ENCODE assay signal across 1 cellular context in the genomic region with DNA sequence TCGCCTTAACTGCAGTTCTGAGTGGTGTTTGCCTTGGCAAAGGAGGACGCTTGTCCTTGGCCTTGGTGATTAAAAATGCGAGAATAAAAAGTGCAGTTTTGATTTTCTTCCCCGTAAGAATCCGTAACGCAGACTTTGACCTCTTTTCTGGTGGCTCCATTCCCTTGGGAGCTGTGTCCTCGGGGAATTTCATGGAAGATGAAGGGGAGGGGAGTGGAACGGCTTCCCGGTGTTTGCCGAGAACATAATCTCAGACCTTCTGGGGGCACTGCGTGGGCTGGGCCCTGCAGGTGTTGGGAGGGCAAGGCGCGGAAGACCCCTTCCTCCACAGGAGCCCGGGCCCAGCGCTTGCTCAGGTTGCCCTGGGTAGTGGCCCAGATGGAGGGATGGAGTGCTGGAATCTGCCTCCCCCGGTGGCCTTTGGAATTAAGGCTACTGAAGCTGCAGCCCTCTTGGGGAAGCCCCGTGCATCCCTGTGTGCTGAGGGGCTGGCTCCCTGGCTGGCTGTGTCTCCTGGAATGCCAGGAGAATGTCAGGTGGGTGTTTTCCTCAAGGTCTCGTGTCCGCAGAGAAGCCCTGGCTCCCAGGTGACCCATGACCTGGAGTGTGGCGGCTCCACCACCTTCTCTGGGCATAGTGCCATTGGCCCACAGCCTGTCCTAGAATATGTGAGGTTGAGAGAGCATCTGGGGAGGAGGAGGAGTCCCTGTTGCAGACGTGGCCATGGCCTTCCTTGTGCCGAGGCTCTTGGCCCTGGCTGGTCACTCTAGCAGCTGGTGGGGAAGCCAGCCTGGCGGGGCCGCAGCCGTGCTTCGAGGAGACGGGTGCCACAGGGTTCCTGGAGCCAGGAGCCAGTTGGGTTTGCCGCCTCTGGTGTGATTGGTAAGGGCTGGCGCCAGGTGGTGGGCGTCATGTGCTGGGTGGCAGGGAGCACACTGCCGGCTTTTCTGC.
TF ChIP-seq lines count a peak whose summit lies in the region.

No MANE protein-coding gene starts in this region.

TF ChIP-seq in HepG2, 621 proteins besides CTCF, POLR2A, EP300 and RAD21 (continued from another document and continues in another):
- TF ChIP-seq, protein P1, sequence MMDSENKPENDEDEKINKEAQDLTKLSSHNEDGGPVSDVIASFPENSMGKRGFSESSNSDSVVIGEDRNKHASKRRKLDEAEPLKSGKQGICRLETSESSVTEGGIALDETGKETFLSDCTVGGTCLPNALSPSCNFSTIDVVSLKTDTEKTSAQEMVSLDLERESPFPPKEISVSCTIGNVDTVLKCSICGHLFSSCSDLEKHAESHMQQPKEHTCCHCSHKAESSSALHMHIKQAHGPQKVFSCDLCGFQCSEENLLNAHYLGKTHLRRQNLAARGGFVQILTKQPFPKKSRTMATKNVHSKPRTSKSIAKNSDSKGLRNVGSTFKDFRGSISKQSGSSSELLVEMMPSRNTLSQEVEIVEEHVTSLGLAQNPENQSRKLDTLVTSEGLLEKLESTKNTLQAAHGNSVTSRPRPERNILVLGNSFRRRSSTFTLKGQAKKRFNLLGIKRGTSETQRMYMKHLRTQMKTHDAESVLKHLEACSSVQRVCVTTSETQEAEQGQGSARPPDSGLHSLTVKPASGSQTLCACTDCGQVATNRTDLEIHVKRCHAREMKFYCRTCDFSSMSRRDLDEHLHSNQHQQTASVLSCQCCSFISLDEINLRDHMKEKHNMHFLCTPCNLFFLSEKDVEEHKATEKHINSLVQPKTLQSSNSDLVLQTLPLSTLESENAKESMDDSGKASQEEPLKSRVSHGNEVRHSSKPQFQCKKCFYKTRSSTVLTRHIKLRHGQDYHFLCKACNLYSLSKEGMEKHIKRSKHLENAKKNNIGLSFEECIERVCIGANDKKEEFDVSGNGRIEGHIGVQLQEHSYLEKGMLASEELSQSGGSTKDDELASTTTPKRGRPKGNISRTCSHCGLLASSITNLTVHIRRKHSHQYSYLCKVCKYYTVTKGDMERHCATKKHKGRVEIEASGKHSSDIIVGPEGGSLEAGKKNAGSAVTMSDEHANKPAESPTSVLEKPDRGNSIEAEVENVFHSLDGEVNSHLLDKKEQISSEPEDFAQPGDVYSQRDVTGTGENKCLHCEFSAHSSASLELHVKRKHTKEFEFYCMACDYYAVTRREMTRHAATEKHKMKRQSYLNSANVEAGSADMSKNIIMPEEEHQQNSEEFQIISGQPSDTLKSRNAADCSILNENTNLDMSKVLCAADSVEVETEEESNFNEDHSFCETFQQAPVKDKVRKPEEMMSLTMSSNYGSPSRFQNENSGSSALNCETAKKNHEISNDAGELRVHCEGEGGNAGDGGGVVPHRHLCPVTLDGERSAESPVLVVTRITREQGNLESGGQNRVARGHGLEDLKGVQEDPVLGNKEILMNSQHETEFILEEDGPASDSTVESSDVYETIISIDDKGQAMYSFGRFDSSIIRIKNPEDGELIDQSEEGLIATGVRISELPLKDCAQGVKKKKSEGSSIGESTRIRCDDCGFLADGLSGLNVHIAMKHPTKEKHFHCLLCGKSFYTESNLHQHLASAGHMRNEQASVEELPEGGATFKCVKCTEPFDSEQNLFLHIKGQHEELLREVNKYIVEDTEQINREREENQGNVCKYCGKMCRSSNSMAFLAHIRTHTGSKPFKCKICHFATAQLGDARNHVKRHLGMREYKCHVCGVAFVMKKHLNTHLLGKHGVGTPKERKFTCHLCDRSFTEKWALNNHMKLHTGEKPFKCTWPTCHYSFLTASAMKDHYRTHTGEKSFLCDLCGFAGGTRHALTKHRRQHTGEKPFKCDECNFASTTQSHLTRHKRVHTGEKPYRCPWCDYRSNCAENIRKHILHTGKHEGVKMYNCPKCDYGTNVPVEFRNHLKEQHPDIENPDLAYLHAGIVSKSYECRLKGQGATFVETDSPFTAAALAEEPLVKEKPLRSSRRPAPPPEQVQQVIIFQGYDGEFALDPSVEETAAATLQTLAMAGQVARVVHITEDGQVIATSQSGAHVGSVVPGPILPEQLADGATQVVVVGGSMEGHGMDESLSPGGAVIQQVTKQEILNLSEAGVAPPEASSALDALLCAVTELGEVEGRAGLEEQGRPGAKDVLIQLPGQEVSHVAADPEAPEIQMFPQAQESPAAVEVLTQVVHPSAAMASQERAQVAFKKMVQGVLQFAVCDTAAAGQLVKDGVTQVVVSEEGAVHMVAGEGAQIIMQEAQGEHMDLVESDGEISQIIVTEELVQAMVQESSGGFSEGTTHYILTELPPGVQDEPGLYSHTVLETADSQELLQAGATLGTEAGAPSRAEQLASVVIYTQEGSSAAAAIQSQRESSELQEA (CRISPR knock-in tag; IDR thresholded peaks at IDR 0.05; ENCODE audit: not compliant biosample characterization) = no peak
- no peak for TF ChIP-seq ZNF234 (CRISPR knock-in tag; conservative IDR thresholded peaks at IDR 0.05)
- TF ChIP-seq, protein P2, sequence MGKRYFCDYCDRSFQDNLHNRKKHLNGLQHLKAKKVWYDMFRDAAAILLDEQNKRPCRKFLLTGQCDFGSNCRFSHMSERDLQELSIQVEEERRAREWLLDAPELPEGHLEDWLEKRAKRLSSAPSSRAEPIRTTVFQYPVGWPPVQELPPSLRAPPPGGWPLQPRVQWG (CRISPR knock-in tag; IDR thresholded peaks at IDR 0.05; ENCODE audit: borderline replicate concordance, low read depth) = no peak
- TF ChIP-seq, protein P3, sequence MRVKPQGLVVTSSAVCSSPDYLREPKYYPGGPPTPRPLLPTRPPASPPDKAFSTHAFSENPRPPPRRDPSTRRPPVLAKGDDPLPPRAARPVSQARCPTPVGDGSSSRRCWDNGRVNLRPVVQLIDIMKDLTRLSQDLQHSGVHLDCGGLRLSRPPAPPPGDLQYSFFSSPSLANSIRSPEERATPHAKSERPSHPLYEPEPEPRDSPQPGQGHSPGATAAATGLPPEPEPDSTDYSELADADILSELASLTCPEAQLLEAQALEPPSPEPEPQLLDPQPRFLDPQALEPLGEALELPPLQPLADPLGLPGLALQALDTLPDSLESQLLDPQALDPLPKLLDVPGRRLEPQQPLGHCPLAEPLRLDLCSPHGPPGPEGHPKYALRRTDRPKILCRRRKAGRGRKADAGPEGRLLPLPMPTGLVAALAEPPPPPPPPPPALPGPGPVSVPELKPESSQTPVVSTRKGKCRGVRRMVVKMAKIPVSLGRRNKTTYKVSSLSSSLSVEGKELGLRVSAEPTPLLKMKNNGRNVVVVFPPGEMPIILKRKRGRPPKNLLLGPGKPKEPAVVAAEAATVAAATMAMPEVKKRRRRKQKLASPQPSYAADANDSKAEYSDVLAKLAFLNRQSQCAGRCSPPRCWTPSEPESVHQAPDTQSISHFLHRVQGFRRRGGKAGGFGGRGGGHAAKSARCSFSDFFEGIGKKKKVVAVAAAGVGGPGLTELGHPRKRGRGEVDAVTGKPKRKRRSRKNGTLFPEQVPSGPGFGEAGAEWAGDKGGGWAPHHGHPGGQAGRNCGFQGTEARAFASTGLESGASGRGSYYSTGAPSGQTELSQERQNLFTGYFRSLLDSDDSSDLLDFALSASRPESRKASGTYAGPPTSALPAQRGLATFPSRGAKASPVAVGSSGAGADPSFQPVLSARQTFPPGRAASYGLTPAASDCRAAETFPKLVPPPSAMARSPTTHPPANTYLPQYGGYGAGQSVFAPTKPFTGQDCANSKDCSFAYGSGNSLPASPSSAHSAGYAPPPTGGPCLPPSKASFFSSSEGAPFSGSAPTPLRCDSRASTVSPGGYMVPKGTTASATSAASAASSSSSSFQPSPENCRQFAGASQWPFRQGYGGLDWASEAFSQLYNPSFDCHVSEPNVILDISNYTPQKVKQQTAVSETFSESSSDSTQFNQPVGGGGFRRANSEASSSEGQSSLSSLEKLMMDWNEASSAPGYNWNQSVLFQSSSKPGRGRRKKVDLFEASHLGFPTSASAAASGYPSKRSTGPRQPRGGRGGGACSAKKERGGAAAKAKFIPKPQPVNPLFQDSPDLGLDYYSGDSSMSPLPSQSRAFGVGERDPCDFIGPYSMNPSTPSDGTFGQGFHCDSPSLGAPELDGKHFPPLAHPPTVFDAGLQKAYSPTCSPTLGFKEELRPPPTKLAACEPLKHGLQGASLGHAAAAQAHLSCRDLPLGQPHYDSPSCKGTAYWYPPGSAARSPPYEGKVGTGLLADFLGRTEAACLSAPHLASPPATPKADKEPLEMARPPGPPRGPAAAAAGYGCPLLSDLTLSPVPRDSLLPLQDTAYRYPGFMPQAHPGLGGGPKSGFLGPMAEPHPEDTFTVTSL (CRISPR knock-in tag; IDR thresholded peaks at IDR 0.05; ENCODE audit: borderline replicate concordance) = no peak
- no peak for TF ChIP-seq ZNF264 (CRISPR knock-in tag; IDR thresholded peaks at IDR 0.05)
- TF ChIP-seq, protein P4, sequence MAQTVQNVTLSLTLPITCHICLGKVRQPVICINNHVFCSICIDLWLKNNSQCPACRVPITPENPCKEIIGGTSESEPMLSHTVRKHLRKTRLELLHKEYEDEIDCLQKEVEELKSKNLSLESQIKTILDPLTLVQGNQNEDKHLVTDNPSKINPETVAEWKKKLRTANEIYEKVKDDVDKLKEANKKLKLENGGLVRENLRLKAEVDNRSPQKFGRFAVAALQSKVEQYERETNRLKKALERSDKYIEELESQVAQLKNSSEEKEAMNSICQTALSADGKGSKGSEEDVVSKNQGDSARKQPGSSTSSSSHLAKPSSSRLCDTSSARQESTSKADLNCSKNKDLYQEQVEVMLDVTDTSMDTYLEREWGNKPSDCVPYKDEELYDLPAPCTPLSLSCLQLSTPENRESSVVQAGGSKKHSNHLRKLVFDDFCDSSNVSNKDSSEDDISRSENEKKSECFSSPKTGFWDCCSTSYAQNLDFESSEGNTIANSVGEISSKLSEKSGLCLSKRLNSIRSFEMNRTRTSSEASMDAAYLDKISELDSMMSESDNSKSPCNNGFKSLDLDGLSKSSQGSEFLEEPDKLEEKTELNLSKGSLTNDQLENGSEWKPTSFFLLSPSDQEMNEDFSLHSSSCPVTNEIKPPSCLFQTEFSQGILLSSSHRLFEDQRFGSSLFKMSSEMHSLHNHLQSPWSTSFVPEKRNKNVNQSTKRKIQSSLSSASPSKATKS (CRISPR knock-in tag; IDR thresholded peaks at IDR 0.05) = no peak
- TF ChIP-seq CHD2 (IDR thresholded peaks at IDR 0.05; ENCODE audit: low read depth, low read length) = no peak
- TF ChIP-seq KLF11 (CRISPR knock-in tag; IDR thresholded peaks at IDR 0.05) = no peak
- no peak for TF ChIP-seq MXI1 (IDR thresholded peaks at IDR 0.05; ENCODE audit: borderline replicate concordance, low read depth, low read length)
- TF ChIP-seq MTA3 (CRISPR knock-in tag; IDR thresholded peaks at IDR 0.05) = no peak
- TF ChIP-seq BRCA1 (CRISPR knock-in tag; IDR thresholded peaks at IDR 0.05) = no peak
- TF ChIP-seq, protein P5, sequence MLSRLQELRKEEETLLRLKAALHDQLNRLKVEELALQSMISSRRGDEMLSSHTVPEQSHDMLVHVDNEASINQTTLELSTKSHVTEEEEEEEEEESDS (CRISPR knock-in tag; IDR thresholded peaks at IDR 0.05; ENCODE audit: borderline replicate concordance) = no peak
- TF ChIP-seq ZNF747 (CRISPR knock-in tag; IDR thresholded peaks at IDR 0.05; ENCODE audit: borderline replicate concordance) = no peak
- no peak for TF ChIP-seq SP1 (IDR thresholded peaks at IDR 0.05)
- no peak for TF ChIP-seq SP1 (CRISPR knock-in tag; IDR thresholded peaks at IDR 0.05)
- 0 out of 2 replicates have a peak, but pooled peaks have one; percentile 27 for TF ChIP-seq HIVEP1 (CRISPR knock-in tag; IDR thresholded peaks at IDR 0.05)
- no peak for TF ChIP-seq PPARG (CRISPR knock-in tag; conservative IDR thresholded peaks at IDR 0.05)
- TF ChIP-seq ZBTB33 (CRISPR knock-in tag; IDR thresholded peaks at IDR 0.05) = peak; percentile 77
- TF ChIP-seq HNRNPLL (IDR thresholded peaks at IDR 0.05; ENCODE audit: low read depth, low read length, poor library complexity, severe bottlenecking) = peak; percentile 2
- no peak for TF ChIP-seq FOSL1 (CRISPR knock-in tag; IDR thresholded peaks at IDR 0.05; ENCODE audit: borderline replicate concordance)
- no peak for TF ChIP-seq YY1 (IDR thresholded peaks at IDR 0.05; ENCODE audit: insufficient read depth, insufficient replicate concordance, low read depth, low read length)
- no peak for TF ChIP-seq KAT7 (CRISPR knock-in tag; IDR thresholded peaks at IDR 0.05; ENCODE audit: borderline replicate concordance)
- TF ChIP-seq TBX3 (IDR thresholded peaks at IDR 0.05; ENCODE audit: borderline replicate concordance) = no peak
- TF ChIP-seq ZNF33B (CRISPR knock-in tag; IDR thresholded peaks at IDR 0.05) = 0 out of 2 replicates have a peak, but pooled peaks have one; percentile 28
- TF ChIP-seq ZMYM4 (CRISPR knock-in tag; IDR thresholded peaks at IDR 0.05) = peak; percentile 14; the same call in 1 of the 2 replicates
- TF ChIP-seq ZNF614 (CRISPR knock-in tag; IDR thresholded peaks at IDR 0.05; ENCODE audit: borderline replicate concordance) = no peak
- no peak for TF ChIP-seq GABPA (IDR thresholded peaks at IDR 0.05; ENCODE audit: low read depth, low read length)
- TF ChIP-seq GABPA (CRISPR knock-in tag; IDR thresholded peaks at IDR 0.05; ENCODE audit: low read depth) = no peak
- no peak for TF ChIP-seq TP53 (CRISPR knock-in tag; conservative IDR thresholded peaks at IDR 0.05)
- TF ChIP-seq TRIM24 (CRISPR knock-in tag; IDR thresholded peaks at IDR 0.05) = 0 out of 2 replicates have a peak, but pooled peaks have one; percentile 27
- TF ChIP-seq ZNF143 (CRISPR knock-in tag; IDR thresholded peaks at IDR 0.05) = no peak
- no peak for TF ChIP-seq ZNF20 (CRISPR knock-in tag; IDR thresholded peaks at IDR 0.05)
- no peak for TF ChIP-seq DNMT1 (CRISPR knock-in tag; IDR thresholded peaks at IDR 0.05)
- 0 out of 2 replicates have a peak, but pooled peaks have one; percentile 2 for TF ChIP-seq CBX5 (CRISPR knock-in tag; IDR thresholded peaks at IDR 0.05; ENCODE audit: borderline replicate concordance)
- TF ChIP-seq SRSF1 (optimal IDR thresholded peaks at IDR 0.05; ENCODE audit: low read depth, low read length) = no peak
